Comparison of ENCODE assay signal across 21 cellular contexts in genomic region chr10:120328647-120329046, GRCh38.
"Had no signal": no experiment of that assay in that cellular context is flagged by ENCODE, and none has a peak within 500 bp of the region (broad histone marks: within the 10 kb centered on the region; RNA-seq: fewer than 3 reads in every experiment).

No MANE protein-coding gene starts in this region.

- H3K4me1 ChIP-seq: ascending aorta, colonic mucosa, gastrocnemius medialis, left ventricle myocardium inferior, psoas muscle had no signal

- DNase-seq: activated CD4-positive, alpha-beta memory T cell treated with anti-CD3 and anti-CD28 coated beads, Interleukin-2, amount 10 ng/mL, durations not matched to agents 7 days and 5 days; activated CD4-positive, alpha-beta T cell treated with anti-CD3 and anti-CD28 coated beads for 36 hours; activated gamma-delta T cell treated with Interleukin-2 at 50 U/mL for 16 hours; activated naive CD8-positive, alpha-beta T cell treated with anti-CD3 and anti-CD28 coated beads, Interleukin-2, amount 10 ng/mL, durations not matched to agents 7 days and 5 days; activated T-cell treated with anti-CD3 and anti-CD28 coated beads, Interleukin-2, amount 50 U/mL, for 72 hours; colonic mucosa; gastrocnemius medialis; kidney; left ventricle myocardium inferior; occipital lobe; psoas muscle; stimulated activated CD4-positive, alpha-beta T cell treated with anti-CD3 and anti-CD28 coated beads, Interleukin-15, amount 100 ng/mL, for 24 hours; stimulated activated CD4-positive, alpha-beta T cell treated with anti-CD3 and anti-CD28 coated beads, Interleukin-4, amount 100 ng/mL, for 24 hours; stimulated activated naive CD8-positive, alpha-beta T cell treated with anti-CD3 and anti-CD28 coated beads, Interleukin-15, amount 100 ng/mL, for 72 hours; T1000 had no signal

- H3K4me3 ChIP-seq: ascending aorta, cardiac muscle cell, colonic mucosa, gastrocnemius medialis, left ventricle myocardium inferior, psoas muscle, thoracic aorta had no signal

- ATAC-seq: activated CD4-positive, alpha-beta T cell treated with anti-CD3 and anti-CD28 coated beads for 36 hours; activated T-cell treated with anti-CD3 and anti-CD28 coated beads, Interleukin-2, amount 50 U/mL, for 72 hours; gastrocnemius medialis; natural killer cell treated with Interleukin-12 subunit alpha and Interleukin-12 subunit beta and Interleukin-15 and Interleukin-18, amount 100 ng/mL, for 72 hours; psoas muscle; stimulated activated naive CD8-positive, alpha-beta T cell treated with anti-CD3 and anti-CD28 coated beads, Interleukin-15, amount 100 ng/mL, for 72 hours had no signal

- H3K27me3 ChIP-seq: ascending aorta, cardiac muscle cell, colonic mucosa, gastrocnemius medialis had no signal

- H3K4me3 Mint-ChIP-seq: activated CD4-positive, alpha-beta memory T cell treated with anti-CD3 and anti-CD28 coated beads, Interleukin-2, amount 10 ng/mL, durations not matched to agents 7 days and 5 days; activated CD4-positive, alpha-beta T cell treated with anti-CD3 and anti-CD28 coated beads for 36 hours; activated naive CD8-positive, alpha-beta T cell treated with anti-CD3 and anti-CD28 coated beads, Interleukin-2, amount 10 ng/mL, durations not matched to agents 7 days and 5 days; activated T-cell treated with anti-CD3 and anti-CD28 coated beads, Interleukin-2, amount 50 U/mL, for 72 hours; memory B cell; natural killer cell treated with Interleukin-12 subunit alpha and Interleukin-12 subunit beta and Interleukin-15 and Interleukin-18, amount 100 ng/mL, for 72 hours; stimulated activated naive CD8-positive, alpha-beta T cell treated with anti-CD3 and anti-CD28 coated beads, Interleukin-15, amount 100 ng/mL, for 72 hours had no signal

- H3K36me3 Mint-ChIP-seq: activated naive CD8-positive, alpha-beta T cell treated with anti-CD3 and anti-CD28 coated beads, Interleukin-2, amount 10 ng/mL, durations not matched to agents 7 days and 5 days; memory B cell; natural killer cell treated with Interleukin-12 subunit alpha and Interleukin-12 subunit beta and Interleukin-15 and Interleukin-18, amount 100 ng/mL, for 72 hours had no signal

- H3K9me3 Mint-ChIP-seq: activated CD4-positive, alpha-beta memory T cell treated with anti-CD3 and anti-CD28 coated beads, Interleukin-2, amount 10 ng/mL, durations not matched to agents 7 days and 5 days; activated naive CD8-positive, alpha-beta T cell treated with anti-CD3 and anti-CD28 coated beads, Interleukin-2, amount 10 ng/mL, durations not matched to agents 7 days and 5 days; activated T-cell treated with anti-CD3 and anti-CD28 coated beads, Interleukin-2, amount 50 U/mL, for 72 hours; memory B cell; natural killer cell treated with Interleukin-12 subunit alpha and Interleukin-12 subunit beta and Interleukin-15 and Interleukin-18, amount 100 ng/mL, for 72 hours; stimulated activated naive CD8-positive, alpha-beta T cell treated with anti-CD3 and anti-CD28 coated beads, Interleukin-15, amount 100 ng/mL, for 72 hours had no signal

- H3K4me1 Mint-ChIP-seq: activated CD4-positive, alpha-beta memory T cell treated with anti-CD3 and anti-CD28 coated beads, Interleukin-2, amount 10 ng/mL, durations not matched to agents 7 days and 5 days; activated CD4-positive, alpha-beta T cell treated with anti-CD3 and anti-CD28 coated beads for 36 hours; activated naive CD8-positive, alpha-beta T cell treated with anti-CD3 and anti-CD28 coated beads, Interleukin-2, amount 10 ng/mL, durations not matched to agents 7 days and 5 days; memory B cell; stimulated activated naive CD8-positive, alpha-beta T cell treated with anti-CD3 and anti-CD28 coated beads, Interleukin-15, amount 100 ng/mL, for 72 hours had no signal

- H3K27me3 Mint-ChIP-seq: activated CD4-positive, alpha-beta memory T cell treated with anti-CD3 and anti-CD28 coated beads, Interleukin-2, amount 10 ng/mL, durations not matched to agents 7 days and 5 days; activated naive CD8-positive, alpha-beta T cell treated with anti-CD3 and anti-CD28 coated beads, Interleukin-2, amount 10 ng/mL, durations not matched to agents 7 days and 5 days had no signal

- H3K27ac Mint-ChIP-seq: activated CD4-positive, alpha-beta memory T cell treated with anti-CD3 and anti-CD28 coated beads, Interleukin-2, amount 10 ng/mL, durations not matched to agents 7 days and 5 days; activated CD4-positive, alpha-beta T cell treated with anti-CD3 and anti-CD28 coated beads for 36 hours; activated naive CD8-positive, alpha-beta T cell treated with anti-CD3 and anti-CD28 coated beads, Interleukin-2, amount 10 ng/mL, durations not matched to agents 7 days and 5 days; activated T-cell treated with anti-CD3 and anti-CD28 coated beads, Interleukin-2, amount 50 U/mL, for 72 hours; memory B cell; natural killer cell treated with Interleukin-12 subunit alpha and Interleukin-12 subunit beta and Interleukin-15 and Interleukin-18, amount 100 ng/mL, for 72 hours; stimulated activated naive CD8-positive, alpha-beta T cell treated with anti-CD3 and anti-CD28 coated beads, Interleukin-15, amount 100 ng/mL, for 72 hours had no signal

- H3K9me3 ChIP-seq: ascending aorta, colonic mucosa, gastrocnemius medialis, left ventricle myocardium inferior, psoas muscle, thoracic aorta had no signal

- H3K36me3 ChIP-seq: ascending aorta, cardiac muscle cell, colonic mucosa, gastrocnemius medialis, left ventricle myocardium inferior, thoracic aorta had no signal

- H3K27ac ChIP-seq: ascending aorta, cardiac muscle cell, colonic mucosa, gastrocnemius medialis, left ventricle myocardium inferior, psoas muscle, thoracic aorta, VCaP had no signal
